In the genomic region with DNA sequence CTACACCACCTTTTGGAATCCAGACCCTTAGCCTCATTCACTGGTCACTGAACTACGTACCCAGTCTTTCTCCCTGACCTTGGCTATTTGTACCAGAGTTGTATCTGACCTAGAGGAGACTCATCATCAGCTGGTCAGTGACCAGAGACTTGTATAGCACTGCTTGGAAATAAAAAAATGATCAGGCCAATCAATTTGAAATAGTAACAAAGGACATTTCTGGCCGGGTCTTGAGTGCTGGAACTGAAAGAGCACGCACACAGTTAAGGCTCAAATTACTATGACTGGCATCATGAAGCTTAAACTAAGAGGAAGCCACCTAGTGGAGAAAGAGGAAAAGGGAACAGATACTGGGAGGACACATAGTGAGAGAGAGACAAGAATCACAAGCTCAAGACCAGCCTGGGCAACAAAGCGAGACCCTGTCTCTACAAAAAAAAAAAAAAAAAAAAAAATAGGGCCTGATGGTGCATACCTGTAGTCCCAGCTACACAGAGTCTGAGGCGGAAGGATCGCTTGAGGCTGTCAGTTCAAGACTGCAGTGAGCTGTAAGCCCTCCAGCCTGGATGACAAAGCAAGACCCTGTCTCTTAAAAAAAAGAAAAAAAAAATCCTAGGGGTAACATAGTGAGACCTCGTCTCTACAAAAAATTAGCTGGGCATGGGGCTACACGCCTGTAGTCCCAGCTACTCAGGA, we compare ENCODE assay signal across 8 cellular contexts. TPM values are rescaled to one million over a fixed set of nuclear protein-coding genes. Genes with fewer than 3 reads are reported as not detected.
DNase-seq lines count a peak whose midpoint lies in the region; ATAC-seq, FAIRE-seq and TF ChIP-seq lines count a peak whose summit lies in the region.

No MANE protein-coding gene starts in this region.

- H3K36me3 ChIP-seq in lung (ENCODE audit: control insufficient read depth in 2 of 2, insufficient read depth in 2 of 2, low read length in 2 of 2), result no peaks in the 10 kb centered on the region

- peak overlapping the region in 1 of 2 donors; percentile 45 for H3K27ac ChIP-seq in lung (ENCODE audit: low read depth in 1 of 2, low read length in 1 of 2)

- DNase-seq in ACHN (peak; percentile 72), HFF-Myc (ENCODE audit: extremely low read depth, low read depth) (peak; percentile 57), RCC 7860 (ENCODE audit: low spot score) (peak; percentile 69), dermis blood vessel endothelial cell (peak; percentile 77), lung (ENCODE audit: low spot score) (no peak), middle frontal gyrus (ENCODE audit: extremely low spot score, low spot score) (no peak)

- no peaks in the 10 kb centered on the region for H3K4me1 ChIP-seq in lung (ENCODE audit: control insufficient read depth in 2 of 2, insufficient read depth in 2 of 2, low read length in 2 of 2)

- no peaks in the 10 kb centered on the region for H3K9me3 ChIP-seq in lung (ENCODE audit: control insufficient read depth in 2 of 2, insufficient read depth in 1 of 2, low read length in 1 of 2)

- FAIRE-seq in RCC 7860 (lab: Jason Lieb, UNC), result peak; percentile 25

- peak; percentile 90 for ATAC-seq in lung (ENCODE audit: insufficient read depth, low FRiP score)

- no peak overlapping the region for H3K4me3 ChIP-seq in HFF-Myc (replicated peaks; ENCODE audit: low read depth, low read length)
- no peak overlapping the region for H3K4me3 ChIP-seq in lung

- H3K27me3 ChIP-seq in lung (ENCODE audit: control insufficient read depth, insufficient read depth), result no peaks in the 10 kb centered on the region

- WGBS in lung, 2 donors, result 49 to 52% methylated on average over 8 of the region's 8 CpGs

- in situ Hi-C loops in ACHN (cut with HindIII; ENCODE audit: low pct_ligation_motif_present, low pct_unique_long_range_greater_than_20kb, low sequenced_read_pairs), result no loop called here

- TF ChIP-seq CTCF in GM12873 (IDR thresholded peaks at IDR 0.05; ENCODE audit: insufficient read depth, low read depth, low read length, missing control alignments) (peak; percentile 73), HFF-Myc (IDR thresholded peaks at IDR 0.05; ENCODE audit: low read depth, low read length, missing control alignments) (peak; percentile 72), LNCAP (IDR thresholded peaks at IDR 0.05) (peak; percentile 64), lung (IDR thresholded peaks at IDR 0.05; ENCODE audit: control extremely low read depth, extremely low read depth) (peak; percentile 53)

RNA-seq across cellular contexts. Expression of a gene that starts 12.8 kb away (rescaled TPM):
- total RNA-seq in dermis blood vessel endothelial cell, result 93.8 and 115 TPM in 2 replicates
- 10 to 100 TPM; 30.3 to 45.9 TPM for total RNA-seq in lung
- polyA plus RNA-seq in lung, result 10 to 100 TPM; 68.1 to 81.0 TPM

Comparison
In these comparisons a context has a peak if more than half of its experiments do, and no peak if none do; other contexts are left out.
1. DNase-seq: peak in ACHN (single experiment), HFF-Myc (single experiment), RCC 7860 (single experiment) and dermis blood vessel endothelial cell (single experiment); none in lung (single experiment) and middle frontal gyrus (single experiment).
2. Peak in every context shown above with its lines, with median percentiles within 50 percentile points of each other: CTCF ChIP-seq.